9 cellular contexts compared by ENCODE assay signal in genomic region chr16:86563489-86564345, GRCh38. TPM values are rescaled to one million over a fixed set of nuclear protein-coding genes. Genes with fewer than 3 reads are reported as not detected.
A peak's percentile ranks its signal among the peaks of the same experiment; 100 is the strongest.
DNase-seq lines count a peak whose midpoint lies in the region; ATAC-seq, FAIRE-seq and TF ChIP-seq lines count a peak whose summit lies in the region.
"Had no signal": no experiment of that assay in that cellular context is flagged by ENCODE, and none has a peak within 500 bp of the region (broad histone marks: within the 10 kb centered on the region; RNA-seq: fewer than 3 reads in every experiment).

No MANE protein-coding gene starts in this region.

- no peak overlapping the region for H3K27ac Mint-ChIP-seq in astrocyte (ENCODE audit: unreplicated experiment)

- peak overlapping the region; percentile 58 for H3K4me2 ChIP-seq in DND-41 (ENCODE audit: insufficient read depth, low read length)
- H3K4me2 ChIP-seq in astrocyte (ENCODE audit: low read length): peak overlapping the region; percentile 93

- H3K27me3 ChIP-seq in DND-41 (ENCODE audit: insufficient read depth, low read length, poor library complexity) (peaks cover 14% of the 10 kb centered on the region), astrocyte (ENCODE audit: insufficient read depth, low read length) (no peaks in the 10 kb centered on the region), gastrocnemius medialis (peaks cover 40 to 44% (median 41%) of the 10 kb centered on the region in 3 donors)

- peaks cover 25% of the 10 kb centered on the region for H3K27me3 Mint-ChIP-seq in astrocyte (ENCODE audit: low read depth, unreplicated experiment)

- H3K79me2 ChIP-seq in DND-41 (ENCODE audit: insufficient read depth, low read length) (no peaks in the 10 kb centered on the region), astrocyte (ENCODE audit: insufficient read depth, low read length) (peaks cover 40% of the 10 kb centered on the region)

- H2AFZ ChIP-seq in DND-41 (ENCODE audit: low read depth, low read length) (no peak overlapping the region; the same call in 1 of the 2 replicates), astrocyte (ENCODE audit: low read depth, low read length) (peak overlapping the region; percentile 60)

- H3K4me1 ChIP-seq in DND-41 (ENCODE audit: insufficient read depth, low read length) (peaks cover 11% of the 10 kb centered on the region), astrocyte (ENCODE audit: insufficient read depth, low read length) (peaks cover 17% of the 10 kb centered on the region), gastrocnemius medialis (peaks cover 0 to 6% of the 10 kb centered on the region in 2 donors)

- intact Hi-C loops in gastrocnemius medialis (cut with DNase I; ENCODE audit: low total_unique reads): loop anchor here (1.0 kb wide), 3 partner anchors 311 to 715 kb away; no protein-coding TSS in a partner anchor

- DNase-seq in DND-41: peak; percentile 85
- peak; percentile 44 to 70 for DNase-seq in NCI-H1930 (lab: John Stamatoyannopoulos, UW)
- DNase-seq in T-helper 22 cell (ENCODE audit: low read depth): peak; percentile 66
- DNase-seq in astrocyte (ENCODE audit: low read depth): peak; percentile 62
- DNase-seq in hippocampal formation (lab: John Stamatoyannopoulos, UW): peak; percentile 79 to 88
- DNase-seq in gastrocnemius medialis: peak; percentile 81 to 83

- H3K9me3 ChIP-seq in DND-41 (ENCODE audit: insufficient read depth, low read length, severe bottlenecking) (no peaks in the 10 kb centered on the region), astrocyte (ENCODE audit: insufficient read depth, low read depth, low read length) (no peaks in the 10 kb centered on the region), gastrocnemius medialis (no peaks in the 10 kb centered on the region)

- in situ Hi-C loops in gastrocnemius medialis (cut with MboI; ENCODE audit: low sequenced_read_pairs in 4 of 4): loop anchor here (5.0 to 25.0 kb wide), 7 partner anchors 311 to 824 kb away; partner anchors contain the start of genes FBXO31 (in 1 of the 4) and MAP1LC3B (in 1 of the 4)

- peaks cover 3% of the 10 kb centered on the region for H3K4me1 Mint-ChIP-seq in astrocyte (ENCODE audit: low read depth, unreplicated experiment)

- FAIRE-seq in astrocyte (lab: Jason Lieb, UNC): peak; percentile 41

- H3K9me3 Mint-ChIP-seq in astrocyte (ENCODE audit: unreplicated experiment): no peaks in the 10 kb centered on the region

- H3K36me3 Mint-ChIP-seq in astrocyte (ENCODE audit: low read depth, unreplicated experiment): no peaks in the 10 kb centered on the region

- no peak overlapping the region for H3K27ac ChIP-seq in DND-41 (ENCODE audit: low read length)
- peak overlapping the region; percentile 27 for H3K27ac ChIP-seq in astrocyte (ENCODE audit: low read depth, low read length)
- H3K27ac ChIP-seq in gastrocnemius medialis: no peak overlapping the region
- H3K27ac ChIP-seq: skin epidermis had no signal

- H3K36me3 ChIP-seq in DND-41 (ENCODE audit: insufficient read depth, low read length) (no peaks in the 10 kb centered on the region), astrocyte (ENCODE audit: insufficient read depth, low read length) (no peaks in the 10 kb centered on the region), gastrocnemius medialis (no peaks in the 10 kb centered on the region)

- TF ChIP-seq POLR2A in gastrocnemius medialis (IDR thresholded peaks at IDR 0.05): no peak

- TF ChIP-seq CTCF in DND-41 (IDR thresholded peaks at IDR 0.05; ENCODE audit: borderline replicate concordance, extremely low read depth, low read length, poor library complexity, severe bottlenecking) (peak; percentile 99), astrocyte (IDR thresholded peaks at IDR 0.05; ENCODE audit: insufficient read depth, low read depth, low read length) (peak; percentile 100), gastrocnemius medialis (IDR thresholded peaks at IDR 0.05 in 4 of 5, conservative IDR thresholded peaks at IDR 0.05 in 1 of 5) (peak; percentile 99 to 100 (median 100))

- ATAC-seq in DND-41 (ENCODE audit: insufficient read depth, low read depth): peak; percentile 96
- ATAC-seq in HG02571 (IDR thresholded peaks at IDR 0.05; ENCODE audit: unreplicated experiment): peak; percentile 75
- ATAC-seq in gastrocnemius medialis: peak; percentile 82 to 88
- no peak for ATAC-seq in HG03457 (IDR thresholded peaks at IDR 0.05; ENCODE audit: unreplicated experiment)

- no peak overlapping the region for H3K4me3 ChIP-seq in DND-41 (ENCODE audit: low read depth in 1 of 2, low read length in 2 of 2)
- peak overlapping the region; percentile 55 for H3K4me3 ChIP-seq in astrocyte (ENCODE audit: insufficient read depth, low read depth, low read length)
- peak overlapping the region in 2 of 4 donors; percentile 16 to 35 for H3K4me3 ChIP-seq in gastrocnemius medialis
- H3K4me3 ChIP-seq: skin epidermis had no signal

- H4K20me1 ChIP-seq in DND-41 (ENCODE audit: insufficient read depth, low read length) (no peaks in the 10 kb centered on the region), astrocyte (ENCODE audit: insufficient read depth, low read length) (peaks cover 4% of the 10 kb centered on the region)

- peak overlapping the region; percentile 82 for H3K4me3 Mint-ChIP-seq in astrocyte (ENCODE audit: unreplicated experiment)

- H3K9ac ChIP-seq in DND-41 (ENCODE audit: low read depth, low read length) (peak overlapping the region; percentile 12; the same call in 1 of the 2 replicates), astrocyte (ENCODE audit: low read length) (peak overlapping the region; percentile 81)

RNA-seq across cellular contexts. Expression of gene FOXC2, which starts 2.9 kb away (rescaled TPM):
- 15.8 and 15.9 TPM in 2 replicates for total RNA-seq in astrocyte
- 1 to 10 TPM in 1 of 4 donors, under 1 TPM in 3; 0.17 to 1.0 (median 0.29) TPM for total RNA-seq in gastrocnemius medialis

RNA-seq across cellular contexts. Expression of gene MTHFSD, which starts 8.7 kb away (rescaled TPM):
- 15.6 and 16.5 TPM in 2 replicates for total RNA-seq in astrocyte
- total RNA-seq in gastrocnemius medialis: 10 to 100 TPM; 10.9 to 31.2 (median 16.0) TPM

RNA-seq across cellular contexts. Expression of gene FOXL1, which starts 14.6 kb away (rescaled TPM):
- total RNA-seq in astrocyte (6.1 and 8.1 TPM in 2 replicates), gastrocnemius medialis (1 to 10 TPM; 2.0 to 5.9 (median 3.3) TPM)

RNA-seq across cellular contexts. Expression of gene FOXF1, which starts 53.4 kb away (rescaled TPM):
- total RNA-seq in astrocyte (0.07 TPM in 1 of 2 replicates, not detected in the other), gastrocnemius medialis (under 1 TPM in 2 of 4 donors, not detected in 2; 0.07 to 0.10 TPM)
